19 cellular contexts compared by ENCODE assay signal in the genomic region with DNA sequence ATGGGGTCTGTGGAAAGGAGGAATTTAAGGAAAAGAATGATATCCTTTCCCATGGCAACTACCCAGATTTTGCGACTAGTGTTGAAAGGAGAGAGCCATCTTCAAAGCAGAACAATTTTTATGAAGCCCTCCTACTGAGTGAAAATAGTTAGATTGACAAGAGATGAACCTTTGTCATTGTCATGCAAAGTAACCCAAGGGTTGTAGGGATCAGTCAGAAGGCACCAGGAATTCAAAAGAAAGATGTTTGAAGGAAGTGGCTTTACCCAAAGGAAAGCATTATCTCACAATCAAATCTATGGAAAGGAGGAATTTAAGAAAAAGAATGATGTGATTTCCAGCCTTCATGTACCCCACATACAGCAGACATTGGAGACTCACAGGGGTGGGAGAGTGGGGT.
"Had no signal": no experiment of that assay in that cellular context is flagged by ENCODE, and none has a peak within 500 bp of the region (broad histone marks: within the 10 kb centered on the region; RNA-seq: fewer than 3 reads in every experiment).

No MANE protein-coding gene starts in this region.

- DNase-seq: KBM-7, MV-4-11, NCI-H1048, NCI-H1105, NCI-H1417, NCI-H1436 treated with DMSO at 0.1 percent for 48 hours, NCI-H1694, NCI-H187 treated with DMSO at 0.1 percent for 48 hours, NCI-H2029 treated with DMSO at 0.1 percent for 48 hours, NCI-H2171 treated with DMSO at 0.1 percent for 48 hours, NCI-H345, NCI-H524 treated with DMSO at 0.1 percent for 48 hours, NCI-H69, NCI-H774, PC-3, SHP77, SK-N-SH, SW 1271 had no signal

- H3K4me2 ChIP-seq: SK-N-SH had no signal

- H3K27ac ChIP-seq: RWPE1 had no signal

- H3K9ac ChIP-seq: SK-N-SH had no signal

- H3K9me3 ChIP-seq: SK-N-SH had no signal
